In the genomic region with DNA sequence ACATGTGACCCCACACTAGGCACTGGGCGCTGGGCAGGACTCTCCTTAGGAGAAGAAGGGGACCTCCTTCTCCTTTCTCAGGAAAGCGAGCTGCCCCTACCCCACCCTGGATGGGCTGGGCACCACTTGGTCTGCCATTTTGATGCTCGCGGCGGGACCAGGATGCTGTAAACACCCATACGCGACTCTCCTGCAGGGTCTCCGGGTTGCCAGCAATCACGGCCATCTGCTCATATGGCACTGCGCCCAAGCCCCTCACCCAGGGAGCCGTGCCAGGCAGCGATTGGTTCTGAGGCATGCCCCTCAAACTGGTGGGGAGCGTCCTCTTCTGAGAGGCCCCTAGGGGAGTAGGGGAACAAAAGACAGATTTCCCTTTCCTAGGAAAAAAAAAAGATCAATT, we compare ENCODE assay signal across 20 cellular contexts.
DNase-seq lines count a peak whose midpoint lies in the region; ATAC-seq, FAIRE-seq and TF ChIP-seq lines count a peak whose summit lies in the region.
"Had no signal": no experiment of that assay in that cellular context is flagged by ENCODE, and none has a peak within 500 bp of the region (broad histone marks: within the 10 kb centered on the region; RNA-seq: fewer than 3 reads in every experiment).

No MANE protein-coding gene starts in this region.

- H3K27ac ChIP-seq in GM23338 (ENCODE audit: low read depth) = no peak overlapping the region
- H3K27ac ChIP-seq in spleen = no peak overlapping the region
- H3K27ac ChIP-seq: esophagus squamous epithelium, left lung, ovary, right lobe of liver had no signal

- H3K79me2 ChIP-seq in GM23338 (replicated peaks; ENCODE audit: insufficient read depth) = no peaks in the 10 kb centered on the region

- no peak for FAIRE-seq in GM19239 (lab: Jason Lieb, UNC)
- FAIRE-seq: G401.6 had no signal

- no peaks in the 10 kb centered on the region for H4K20me1 ChIP-seq in GM23338 (replicated peaks; ENCODE audit: insufficient read depth)

- 0 out of 2 replicates have a peak, but pooled peaks cover 4% of the 10 kb centered on the region for H3K9me2 ChIP-seq in GM23338 (ENCODE audit: insufficient read depth)

- no peak for TF ChIP-seq CTCF in GM23338 (conservative IDR thresholded peaks at IDR 0.05; ENCODE audit: low read depth in 2 of 2)
- no peak for TF ChIP-seq CTCF in chondrocyte (IDR thresholded peaks at IDR 0.05)
- TF ChIP-seq CTCF in spleen (IDR thresholded peaks at IDR 0.05 in 8 of 11, conservative IDR thresholded peaks at IDR 0.05 in 3 of 11) = no peak

- H3K4me3 Mint-ChIP-seq in GM23338 (no peak overlapping the region), chondrocyte (ENCODE audit: unreplicated experiment) (no peak overlapping the region)
- H3K4me3 Mint-ChIP-seq: activated CD4-positive, alpha-beta memory T cell treated with anti-CD3 and anti-CD28 coated beads, Interleukin-2, amount 10 ng/mL, durations not matched to agents 7 days and 5 days; activated T-helper 1 cell treated with anti-CD3 and anti-CD28 coated beads, Interleukin-12 subunit alpha, Interleukin-12 subunit beta, Interleukin-2, Interleukin-4 antibody, amounts not matched to agents 30 ng/mL and 10 ng/mL and 1 ng/mL, durations not matched to agents 14 hours and 24 hours and 36 hours; B cell had no signal

- H3K27ac Mint-ChIP-seq in GM23338 (no peak overlapping the region), chondrocyte (ENCODE audit: unreplicated experiment) (no peak overlapping the region)
- H3K27ac Mint-ChIP-seq: activated CD4-positive, alpha-beta memory T cell treated with anti-CD3 and anti-CD28 coated beads, Interleukin-2, amount 10 ng/mL, durations not matched to agents 7 days and 5 days; activated T-helper 1 cell treated with anti-CD3 and anti-CD28 coated beads, Interleukin-12 subunit alpha, Interleukin-12 subunit beta, Interleukin-2, Interleukin-4 antibody, amounts not matched to agents 30 ng/mL and 10 ng/mL and 1 ng/mL, durations not matched to agents 14 hours and 24 hours and 36 hours; B cell had no signal

- H3K27me3 Mint-ChIP-seq in GM23338 (ENCODE audit: insufficient read depth, low read depth, poor library complexity) = peaks cover 2% of the 10 kb centered on the region
- H3K27me3 Mint-ChIP-seq in chondrocyte (ENCODE audit: low read depth) = peaks cover 9% of the 10 kb centered on the region
- H3K27me3 Mint-ChIP-seq: activated CD4-positive, alpha-beta memory T cell treated with anti-CD3 and anti-CD28 coated beads, Interleukin-2, amount 10 ng/mL, durations not matched to agents 7 days and 5 days; B cell had no signal

- no peaks in the 10 kb centered on the region for H3K36me3 Mint-ChIP-seq in GM23338 (ENCODE audit: low read depth)
- no peaks in the 10 kb centered on the region for H3K36me3 Mint-ChIP-seq in chondrocyte (ENCODE audit: low read depth)

- DNase-seq in GM23338 (ENCODE audit: low spot score) (peak; percentile 22), NCI-H1092 (lab: John Stamatoyannopoulos, UW) (peak; percentile 76), chondrocyte (ENCODE audit: low spot score) (peak; percentile 89), spleen (peak; percentile 69), HK-2 (ENCODE audit: unreplicated experiment) (no peak), GM19239 (ENCODE audit: insufficient read length, low spot score) (no peak)
- DNase-seq: activated CD4-positive, alpha-beta memory T cell treated with anti-CD3 and anti-CD28 coated beads, Interleukin-2, amount 10 ng/mL, durations not matched to agents 7 days and 5 days; Calu3; central memory CD4-positive, alpha-beta T cell; effector CD8-positive, alpha-beta T cell; esophagus squamous epithelium; NCI-H1436 treated with DMSO at 0.1 percent for 48 hours; SIG-M5 had no signal

- H3K27me3 ChIP-seq in GM23338 (ENCODE audit: insufficient read depth) (no peaks in the 10 kb centered on the region), spleen (replicated peaks in 1 of 7) (no peaks in the 10 kb centered on the region)
- H3K27me3 ChIP-seq: esophagus squamous epithelium, left lung, ovary, right lobe of liver had no signal

- H3K4me1 Mint-ChIP-seq in GM23338 (peaks cover 3% of the 10 kb centered on the region; the same call in 1 of the 3 replicates), chondrocyte (ENCODE audit: low read depth) (no peaks in the 10 kb centered on the region)
- H3K4me1 Mint-ChIP-seq: activated CD4-positive, alpha-beta memory T cell treated with anti-CD3 and anti-CD28 coated beads, Interleukin-2, amount 10 ng/mL, durations not matched to agents 7 days and 5 days had no signal

- H3K9me3 Mint-ChIP-seq in GM23338 (no peaks in the 10 kb centered on the region), chondrocyte (ENCODE audit: low read depth) (no peaks in the 10 kb centered on the region)
- H3K9me3 Mint-ChIP-seq: activated CD4-positive, alpha-beta memory T cell treated with anti-CD3 and anti-CD28 coated beads, Interleukin-2, amount 10 ng/mL, durations not matched to agents 7 days and 5 days; activated T-helper 1 cell treated with anti-CD3 and anti-CD28 coated beads, Interleukin-12 subunit alpha, Interleukin-12 subunit beta, Interleukin-2, Interleukin-4 antibody, amounts not matched to agents 30 ng/mL and 10 ng/mL and 1 ng/mL, durations not matched to agents 14 hours and 24 hours and 36 hours had no signal

- H2AFZ ChIP-seq in GM23338 = no peak overlapping the region

- no peaks in the 10 kb centered on the region for H3K4me1 ChIP-seq in GM23338 (ENCODE audit: insufficient read depth)
- H3K4me1 ChIP-seq in spleen = peaks cover 0 to 16% (median 4%) of the 10 kb centered on the region in 6 donors
- H3K4me1 ChIP-seq: esophagus squamous epithelium, left lung had no signal

- TF ChIP-seq POLR2A in spleen (IDR thresholded peaks at IDR 0.05) = no peak

- no peak overlapping the region for H3K4me3 ChIP-seq in GM23338
- no peak overlapping the region for H3K4me3 ChIP-seq in spleen
- H3K4me3 ChIP-seq: esophagus squamous epithelium, left lung, ovary, right lobe of liver had no signal

- H3K4me2 ChIP-seq in GM23338 = no peak overlapping the region

- intact Hi-C loops in spleen (cut with DNase I; ENCODE audit: low total_unique reads) = no loop called here

- no peaks in the 10 kb centered on the region for H3K36me3 ChIP-seq in GM23338 (ENCODE audit: insufficient read depth)
- H3K36me3 ChIP-seq in spleen = no peaks in the 10 kb centered on the region
- H3K36me3 ChIP-seq: esophagus squamous epithelium, left lung, ovary, right lobe of liver had no signal

- H3F3A ChIP-seq in GM23338 (replicated peaks; ENCODE audit: low read depth) = no peaks in the 10 kb centered on the region

- 88 to 94% (median 93%) methylated on average over 13 of the region's 13 CpGs for WGBS in spleen, 5 donors

- ATAC-seq in GM23338 (peak; percentile 69), GM21360 (IDR thresholded peaks at IDR 0.05; ENCODE audit: unreplicated experiment) (no peak)
- ATAC-seq: left lung, right lobe of liver had no signal

- H3K9me3 ChIP-seq in spleen = no peaks in the 10 kb centered on the region
- H3K9me3 ChIP-seq: esophagus squamous epithelium, left lung, ovary, right lobe of liver had no signal

TF ChIP-seq in GM23338, 12 proteins besides CTCF, POLR2A, EP300 and RAD21 (continues in another document):
- no peak for TF ChIP-seq STAT1 (IDR thresholded peaks at IDR 0.05; ENCODE audit: unreplicated experiment)
- TF ChIP-seq CREB1 (CRISPR knock-in tag; IDR thresholded peaks at IDR 0.05; ENCODE audit: low read depth) = no peak
- no peak for TF ChIP-seq EZH2phosphoT487 (IDR thresholded peaks at IDR 0.05; ENCODE audit: unreplicated experiment)
- TF ChIP-seq ZNF331 (CRISPR knock-in tag; IDR thresholded peaks at IDR 0.05; ENCODE audit: low read depth) = no peak
- TF ChIP-seq POLR2AphosphoS5 (IDR thresholded peaks at IDR 0.05; ENCODE audit: low read depth) = no peak
- no peak for TF ChIP-seq ZNF114 (CRISPR knock-in tag; IDR thresholded peaks at IDR 0.05)
- TF ChIP-seq NANOG (IDR thresholded peaks at IDR 0.05; ENCODE audit: borderline replicate concordance) = no peak
- TF ChIP-seq, protein P1, sequence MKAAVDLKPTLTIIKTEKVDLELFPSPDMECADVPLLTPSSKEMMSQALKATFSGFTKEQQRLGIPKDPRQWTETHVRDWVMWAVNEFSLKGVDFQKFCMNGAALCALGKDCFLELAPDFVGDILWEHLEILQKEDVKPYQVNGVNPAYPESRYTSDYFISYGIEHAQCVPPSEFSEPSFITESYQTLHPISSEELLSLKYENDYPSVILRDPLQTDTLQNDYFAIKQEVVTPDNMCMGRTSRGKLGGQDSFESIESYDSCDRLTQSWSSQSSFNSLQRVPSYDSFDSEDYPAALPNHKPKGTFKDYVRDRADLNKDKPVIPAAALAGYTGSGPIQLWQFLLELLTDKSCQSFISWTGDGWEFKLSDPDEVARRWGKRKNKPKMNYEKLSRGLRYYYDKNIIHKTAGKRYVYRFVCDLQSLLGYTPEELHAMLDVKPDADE (IDR thresholded peaks at IDR 0.05) = no peak
- no peak for TF ChIP-seq JUNB (IDR thresholded peaks at IDR 0.05; ENCODE audit: unreplicated experiment)
- TF ChIP-seq, protein P2, sequence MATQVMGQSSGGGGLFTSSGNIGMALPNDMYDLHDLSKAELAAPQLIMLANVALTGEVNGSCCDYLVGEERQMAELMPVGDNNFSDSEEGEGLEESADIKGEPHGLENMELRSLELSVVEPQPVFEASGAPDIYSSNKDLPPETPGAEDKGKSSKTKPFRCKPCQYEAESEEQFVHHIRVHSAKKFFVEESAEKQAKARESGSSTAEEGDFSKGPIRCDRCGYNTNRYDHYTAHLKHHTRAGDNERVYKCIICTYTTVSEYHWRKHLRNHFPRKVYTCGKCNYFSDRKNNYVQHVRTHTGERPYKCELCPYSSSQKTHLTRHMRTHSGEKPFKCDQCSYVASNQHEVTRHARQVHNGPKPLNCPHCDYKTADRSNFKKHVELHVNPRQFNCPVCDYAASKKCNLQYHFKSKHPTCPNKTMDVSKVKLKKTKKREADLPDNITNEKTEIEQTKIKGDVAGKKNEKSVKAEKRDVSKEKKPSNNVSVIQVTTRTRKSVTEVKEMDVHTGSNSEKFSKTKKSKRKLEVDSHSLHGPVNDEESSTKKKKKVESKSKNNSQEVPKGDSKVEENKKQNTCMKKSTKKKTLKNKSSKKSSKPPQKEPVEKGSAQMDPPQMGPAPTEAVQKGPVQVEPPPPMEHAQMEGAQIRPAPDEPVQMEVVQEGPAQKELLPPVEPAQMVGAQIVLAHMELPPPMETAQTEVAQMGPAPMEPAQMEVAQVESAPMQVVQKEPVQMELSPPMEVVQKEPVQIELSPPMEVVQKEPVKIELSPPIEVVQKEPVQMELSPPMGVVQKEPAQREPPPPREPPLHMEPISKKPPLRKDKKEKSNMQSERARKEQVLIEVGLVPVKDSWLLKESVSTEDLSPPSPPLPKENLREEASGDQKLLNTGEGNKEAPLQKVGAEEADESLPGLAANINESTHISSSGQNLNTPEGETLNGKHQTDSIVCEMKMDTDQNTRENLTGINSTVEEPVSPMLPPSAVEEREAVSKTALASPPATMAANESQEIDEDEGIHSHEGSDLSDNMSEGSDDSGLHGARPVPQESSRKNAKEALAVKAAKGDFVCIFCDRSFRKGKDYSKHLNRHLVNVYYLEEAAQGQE (IDR thresholded peaks at IDR 0.05; ENCODE audit: unreplicated experiment) = no peak

Comparison
In these comparisons a context has a peak if more than half of its experiments do, and no peak if none do; other contexts are left out.
1. DNase-seq: peak in GM23338 (single experiment), NCI-H1092 (single experiment), chondrocyte (single experiment) and spleen (single experiment); none in HK-2 (single experiment) and GM19239 (single experiment).